ENCODE assay signal across 21 cellular contexts in genomic region chr10:49593998-49594397, GRCh38. TPM values are rescaled to one million over a fixed set of nuclear protein-coding genes. Genes with fewer than 3 reads are reported as not detected.
"Had no signal": no experiment of that assay in that cellular context is flagged by ENCODE, and none has a peak within 500 bp of the region (broad histone marks: within the 10 kb centered on the region; RNA-seq: fewer than 3 reads in every experiment).

No MANE protein-coding gene starts in this region.

- H3K4me1 ChIP-seq: Peyer's patch, SJSA1 had no signal

- ATAC-seq: activated T-cell treated with anti-CD3 and anti-CD28 coated beads, Interleukin-2, amount 50 U/mL, for 72 hours; T-helper 17 cell had no signal

- DNase-seq: activated B cell treated with CpG ODN at 0.5 μM for 24 hours; activated CD4-positive, alpha-beta T cell treated with anti-CD3 and anti-CD28 coated beads for 1 hour; activated gamma-delta T cell treated with Interleukin-2 at 50 U/mL for 16 hours; activated naive CD8-positive, alpha-beta T cell treated with anti-CD3 and anti-CD28 coated beads for 36 hours; activated T-cell treated with anti-CD3 and anti-CD28 coated beads for 4 hours; NCI-H1105; NCI-H2029 treated with DMSO at 0.1 percent for 48 hours; NCI-H510A; T-helper 17 cell; T-helper 9 cell had no signal

- H3K27me3 ChIP-seq: brain microvascular endothelial cell, Peyer's patch, SJSA1 had no signal

- H3K4me3 Mint-ChIP-seq: activated B cell treated with CpG ODN at 0.5 μM for 24 hours; activated CD4-positive, alpha-beta memory T cell treated with anti-CD3 and anti-CD28 coated beads for 36 hours; activated CD4-positive, alpha-beta T cell treated with anti-CD3 and anti-CD28 coated beads, Interleukin-2, amount 10 ng/mL, durations not matched to agents 24 days and 14 days; activated naive CD4-positive, alpha-beta T cell treated with anti-CD3 and anti-CD28 coated beads, Interleukin-2, amount 10 ng/mL, durations not matched to agents 7 days and 5 days; activated naive CD8-positive, alpha-beta T cell treated with anti-CD3 and anti-CD28 coated beads for 36 hours; activated T-cell treated with anti-CD3 and anti-CD28 coated beads, Interleukin-2, amount 50 U/mL, for 72 hours; T-helper 17 cell had no signal

- H3K27ac ChIP-seq: brain microvascular endothelial cell, cardiac muscle cell, KMS-11, Peyer's patch, RWPE1, SJSA1 had no signal

- H3K36me3 Mint-ChIP-seq: activated CD4-positive, alpha-beta memory T cell treated with anti-CD3 and anti-CD28 coated beads for 36 hours; activated naive CD4-positive, alpha-beta T cell treated with anti-CD3 and anti-CD28 coated beads, Interleukin-2, amount 10 ng/mL, durations not matched to agents 7 days and 5 days; activated naive CD8-positive, alpha-beta T cell treated with anti-CD3 and anti-CD28 coated beads for 36 hours had no signal

- H3K4me1 Mint-ChIP-seq: activated B cell treated with CpG ODN at 0.5 μM for 24 hours; activated naive CD4-positive, alpha-beta T cell treated with anti-CD3 and anti-CD28 coated beads, Interleukin-2, amount 10 ng/mL, durations not matched to agents 7 days and 5 days had no signal

- H3K27ac Mint-ChIP-seq: activated B cell treated with CpG ODN at 0.5 μM for 24 hours; activated CD4-positive, alpha-beta memory T cell treated with anti-CD3 and anti-CD28 coated beads for 36 hours; activated CD4-positive, alpha-beta T cell treated with anti-CD3 and anti-CD28 coated beads, Interleukin-2, amount 10 ng/mL, durations not matched to agents 24 days and 14 days; activated naive CD4-positive, alpha-beta T cell treated with anti-CD3 and anti-CD28 coated beads, Interleukin-2, amount 10 ng/mL, durations not matched to agents 7 days and 5 days; activated naive CD8-positive, alpha-beta T cell treated with anti-CD3 and anti-CD28 coated beads for 36 hours; activated T-cell treated with anti-CD3 and anti-CD28 coated beads, Interleukin-2, amount 50 U/mL, for 72 hours; activated T-helper 2 cell treated with anti-CD3 and anti-CD28 coated beads, Interferon-gamma antibody, Interleukin-2, Interleukin-4, amounts not matched to agents 10 μg/mL and 5 μg/mL and 100 μg/mL, durations not matched to agents 14 hours and 24 hours and 36 hours; T-helper 17 cell had no signal

- H3K36me3 ChIP-seq: brain microvascular endothelial cell, cardiac muscle cell, Peyer's patch, SJSA1 had no signal

- H3K4me3 ChIP-seq: cardiac muscle cell, Peyer's patch, SJSA1 had no signal

- H3K9me3 ChIP-seq: Peyer's patch, SJSA1 had no signal

RNA-seq across cellular contexts. Expression of gene SLC18A3, which starts 16.1 kb away (rescaled TPM):
- total RNA-seq: activated B cell treated with CpG ODN at 0.5 μM for 24 hours; activated CD4-positive, alpha-beta memory T cell treated with anti-CD3 and anti-CD28 coated beads for 36 hours; activated CD4-positive, alpha-beta T cell treated with anti-CD3 and anti-CD28 coated beads, Interleukin-2, amount 10 ng/mL, durations not matched to agents 24 days and 14 days; activated naive CD8-positive, alpha-beta T cell treated with anti-CD3 and anti-CD28 coated beads for 36 hours; activated T-cell treated with anti-CD3 and anti-CD28 coated beads, Interleukin-2, amount 50 U/mL, for 72 hours; cardiac muscle cell; SJSA1; T-helper 17 cell had no signal

RNA-seq across cellular contexts. Expression of gene CHAT, which starts 19.8 kb away (rescaled TPM):
- total RNA-seq: activated B cell treated with CpG ODN at 0.5 μM for 24 hours; activated CD4-positive, alpha-beta memory T cell treated with anti-CD3 and anti-CD28 coated beads for 36 hours; activated CD4-positive, alpha-beta T cell treated with anti-CD3 and anti-CD28 coated beads, Interleukin-2, amount 10 ng/mL, durations not matched to agents 24 days and 14 days; activated naive CD8-positive, alpha-beta T cell treated with anti-CD3 and anti-CD28 coated beads for 36 hours; cardiac muscle cell; SJSA1; T-helper 17 cell had no signal
